Comparison of ENCODE assay signal across 17 cellular contexts in genomic region chr4:155799106-155799793, GRCh38. TPM values are rescaled to one million over a fixed set of nuclear protein-coding genes. Genes with fewer than 3 reads are reported as not detected.
"Had no signal": no experiment of that assay in that cellular context is flagged by ENCODE, and none has a peak within 500 bp of the region (broad histone marks: within the 10 kb centered on the region; RNA-seq: fewer than 3 reads in every experiment).

No MANE protein-coding gene starts in this region.

- H3K9me3 ChIP-seq: neutrophil, psoas muscle had no signal

- H3K36me3 ChIP-seq: brain microvascular endothelial cell, neutrophil had no signal

- FAIRE-seq: frontal cortex, TTC549, urothelium cell line had no signal

- H3K4me2 ChIP-seq: hepatocyte had no signal

- H3K27me3 ChIP-seq: brain microvascular endothelial cell, hepatocyte, neutrophil had no signal

- DNase-seq: activated CD4-positive, alpha-beta T cell treated with anti-CD3 and anti-CD28 coated beads, Interleukin-2, amount 50 U/mL, for 1 hour; activated CD4-positive, CD25-positive, alpha-beta regulatory T cell; activated effector memory CD4-positive, alpha-beta T cell treated with Interleukin-2 at 50 U/mL for 16 hours; brain microvascular endothelial cell; dermis blood vessel endothelial cell; endodermal cell; erythroblast; kidney glomerular epithelial cell; naive thymus-derived CD4-positive, alpha-beta T cell; psoas muscle; stimulated activated CD4-positive, alpha-beta T cell treated with anti-CD3 and anti-CD28 coated beads, Interleukin-4, amount 100 ng/mL, for 1 hour; T-helper 2 cell had no signal

- H3K4me3 ChIP-seq: hepatocyte, psoas muscle had no signal

- H3K27ac ChIP-seq: brain microvascular endothelial cell, hepatocyte, neutrophil, psoas muscle had no signal

- H2AFZ ChIP-seq: hepatocyte had no signal

- ATAC-seq: naive thymus-derived CD4-positive, alpha-beta T cell; psoas muscle had no signal

- H3K4me1 ChIP-seq: psoas muscle had no signal

RNA-seq across cellular contexts. Expression of gene GUCY1B1, which starts 40.4 kb away (rescaled TPM):
- polyA plus RNA-seq: naive thymus-derived CD4-positive, alpha-beta T cell had no signal
